8 cellular contexts compared by ENCODE assay signal in genomic region chr1:54950361-54951163, GRCh38. TPM values are rescaled to one million over a fixed set of nuclear protein-coding genes. Genes with fewer than 3 reads are reported as not detected.
DNase-seq lines count a peak whose midpoint lies in the region; ATAC-seq and TF ChIP-seq lines count a peak whose summit lies in the region.

No MANE protein-coding gene starts in this region.

- peak; percentile 79 to 83 (median 82) for TF ChIP-seq CTCF in esophagus muscularis mucosa (IDR thresholded peaks at IDR 0.05)

- peak overlapping the region; percentile 15 for H3K4me3 Mint-ChIP-seq in stimulated activated effector memory CD8-positive, alpha-beta T cell treated with anti-CD3 and anti-CD28 coated beads, Interleukin-12 subunit alpha, Interleukin-12 subunit beta, amount 100 ng/mL, for 72 hours

- ATAC-seq in stimulated activated effector memory CD8-positive, alpha-beta T cell treated with anti-CD3 and anti-CD28 coated beads, Interleukin-12 subunit alpha, Interleukin-12 subunit beta, amount 100 ng/mL, for 72 hours, result peak; percentile 47
- no peak for ATAC-seq in HG02678 (IDR thresholded peaks at IDR 0.05; ENCODE audit: unreplicated experiment)

- H3K9me3 Mint-ChIP-seq in stimulated activated effector memory CD8-positive, alpha-beta T cell treated with anti-CD3 and anti-CD28 coated beads, Interleukin-12 subunit alpha, Interleukin-12 subunit beta, amount 100 ng/mL, for 72 hours, result no peaks in the 10 kb centered on the region

- H3K9me3 ChIP-seq in esophagus muscularis mucosa (no peaks in the 10 kb centered on the region), muscle layer of duodenum (ENCODE audit: control insufficient read depth in 1 of 2, low read length in 2 of 2) (no peaks in the 10 kb centered on the region)

- H3K4me1 ChIP-seq in esophagus muscularis mucosa (peaks cover 11 to 12% (median 12%) of the 10 kb centered on the region in 4 donors), muscle layer of duodenum (ENCODE audit: control insufficient read depth in 1 of 2, insufficient read depth in 2 of 2, low read length in 2 of 2) (peaks cover 3 to 11% of the 10 kb centered on the region in 2 donors)

- H3K27ac Mint-ChIP-seq in stimulated activated effector memory CD8-positive, alpha-beta T cell treated with anti-CD3 and anti-CD28 coated beads, Interleukin-12 subunit alpha, Interleukin-12 subunit beta, amount 100 ng/mL, for 72 hours, result no peak overlapping the region

- H3K27me3 ChIP-seq in esophagus muscularis mucosa (peaks cover 0 to 2% (median 0%) of the 10 kb centered on the region in 4 donors), muscle layer of duodenum (ENCODE audit: low read depth, low read length) (no peaks in the 10 kb centered on the region)

- H3K27ac ChIP-seq in esophagus muscularis mucosa (replicated peaks in 1 of 4) (peak overlapping the region in 2 of 4 donors; percentile 50 to 51), muscle layer of duodenum (ENCODE audit: low read length) (no peak overlapping the region)

- WGBS in esophagus muscularis mucosa, result 20% methylated on average over 20 of the region's 27 CpGs

- H3K36me3 Mint-ChIP-seq in stimulated activated effector memory CD8-positive, alpha-beta T cell treated with anti-CD3 and anti-CD28 coated beads, Interleukin-12 subunit alpha, Interleukin-12 subunit beta, amount 100 ng/mL, for 72 hours, result no peaks in the 10 kb centered on the region

- TF ChIP-seq EP300 in esophagus muscularis mucosa (IDR thresholded peaks at IDR 0.05), result no peak

- intact Hi-C loops in esophagus muscularis mucosa (cut with DNase I), result loop anchor here (2.0 kb wide), 1 partner anchor 46 kb away; no protein-coding TSS in a partner anchor

- H3K36me3 ChIP-seq in esophagus muscularis mucosa, result no peaks in the 10 kb centered on the region
- no peaks in the 10 kb centered on the region for H3K36me3 ChIP-seq in muscle layer of duodenum (ENCODE audit: control insufficient read depth in 1 of 2, insufficient read depth in 2 of 2, low read length in 2 of 2)

- TF ChIP-seq POLR2A in esophagus muscularis mucosa (IDR thresholded peaks at IDR 0.05; ENCODE audit: low read depth), result no peak

- DNase-seq in DMS79 treated with DMSO at 0.1 percent for 48 hours (lab: John Stamatoyannopoulos, UW), result peak; percentile 84
- DNase-seq in HS-5 (ENCODE audit: low read depth), result peak; percentile 72
- DNase-seq in NCI-H82 treated with DMSO at 0.1 percent for 48 hours (lab: John Stamatoyannopoulos, UW; ENCODE audit: unreplicated experiment), result peak; percentile 53
- DNase-seq in activated T-cell treated with anti-CD3 and anti-CD28 coated beads for 1 hour (ENCODE audit: low read depth), result peak; percentile 26
- DNase-seq in esophagus muscularis mucosa (ENCODE audit: extremely low spot score), result peak; percentile 94
- DNase-seq in stimulated activated effector memory CD8-positive, alpha-beta T cell treated with anti-CD3 and anti-CD28 coated beads, Interleukin-12 subunit alpha, Interleukin-12 subunit beta, amount 100 ng/mL, for 72 hours (ENCODE audit: low spot score in 2 of 2), result peak; percentile 57 to 80

- peaks cover 21% of the 10 kb centered on the region for H3K4me1 Mint-ChIP-seq in stimulated activated effector memory CD8-positive, alpha-beta T cell treated with anti-CD3 and anti-CD28 coated beads, Interleukin-12 subunit alpha, Interleukin-12 subunit beta, amount 100 ng/mL, for 72 hours

- H3K4me3 ChIP-seq in esophagus muscularis mucosa, result peak overlapping the region; percentile 18 to 35 (median 27)
- peak overlapping the region; percentile 21 to 37 for H3K4me3 ChIP-seq in muscle layer of duodenum (ENCODE audit: low read depth in 1 of 2, low read length in 2 of 2)

RNA-seq across cellular contexts. Expression of gene TMEM61, which starts 29.9 kb away (rescaled TPM):
- total RNA-seq in esophagus muscularis mucosa, result 1 to 10 TPM in 1 of 4 donors, under 1 TPM in 2, not detected in 1; 0.66 to 2.5 (median 0.84) TPM

RNA-seq across cellular contexts. Expression of gene BSND, which starts 48.2 kb away (rescaled TPM):
- total RNA-seq in esophagus muscularis mucosa, result not detected

Comparison
In these comparisons a context has a peak if more than half of its experiments do, and no peak if none do; other contexts are left out.
1. DNase-seq: peak in every context shown above with its lines; median percentile 94 in esophagus muscularis mucosa; 84 in DMS79 treated with DMSO at 0.1 percent for 48 hours; 72 in HS-5; 68 in stimulated activated effector memory CD8-positive, alpha-beta T cell treated with anti-CD3 and anti-CD28 coated beads, Interleukin-12 subunit alpha, Interleukin-12 subunit beta, amount 100 ng/mL, for 72 hours; 53 in NCI-H82 treated with DMSO at 0.1 percent for 48 hours; 26 in activated T-cell treated with anti-CD3 and anti-CD28 coated beads for 1 hour.